Comparison of ENCODE assay signal across 1 cellular context in the genomic region with DNA sequence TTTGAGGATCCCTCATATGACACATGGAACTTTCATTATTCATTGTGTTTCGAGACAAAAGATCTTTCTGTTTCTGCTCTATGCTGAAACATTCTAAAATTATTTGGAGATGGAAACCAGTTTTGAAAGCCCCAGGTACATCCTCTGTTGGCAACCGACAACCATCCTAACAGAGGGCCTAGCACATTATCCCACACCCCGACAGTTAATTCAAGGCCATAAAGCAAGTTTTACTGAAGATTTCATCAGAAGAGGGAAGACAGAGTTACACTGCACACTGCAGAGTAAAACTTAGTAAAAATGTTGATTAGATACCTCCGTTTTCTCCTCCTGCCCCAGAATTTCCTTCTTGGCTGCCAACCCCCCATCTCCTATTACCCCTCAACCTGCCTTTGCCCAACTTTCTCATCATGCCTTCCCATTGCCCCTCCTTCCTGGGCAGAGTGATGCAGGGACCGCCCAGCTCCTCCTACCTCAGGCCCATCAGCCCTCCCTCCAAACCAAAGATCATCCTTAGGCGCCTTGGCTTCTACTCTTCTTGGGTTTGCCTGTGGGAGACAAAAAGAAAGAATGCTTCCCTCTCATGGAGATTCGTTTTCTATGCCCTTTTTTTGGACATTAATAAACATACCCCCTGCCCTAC.
TF ChIP-seq lines count a peak whose summit lies in the region.

No MANE protein-coding gene starts in this region.

TF ChIP-seq in K562, 482 proteins besides CTCF, POLR2A, EP300 and RAD21 (continued from another document):
- TF ChIP-seq, protein P1, sequence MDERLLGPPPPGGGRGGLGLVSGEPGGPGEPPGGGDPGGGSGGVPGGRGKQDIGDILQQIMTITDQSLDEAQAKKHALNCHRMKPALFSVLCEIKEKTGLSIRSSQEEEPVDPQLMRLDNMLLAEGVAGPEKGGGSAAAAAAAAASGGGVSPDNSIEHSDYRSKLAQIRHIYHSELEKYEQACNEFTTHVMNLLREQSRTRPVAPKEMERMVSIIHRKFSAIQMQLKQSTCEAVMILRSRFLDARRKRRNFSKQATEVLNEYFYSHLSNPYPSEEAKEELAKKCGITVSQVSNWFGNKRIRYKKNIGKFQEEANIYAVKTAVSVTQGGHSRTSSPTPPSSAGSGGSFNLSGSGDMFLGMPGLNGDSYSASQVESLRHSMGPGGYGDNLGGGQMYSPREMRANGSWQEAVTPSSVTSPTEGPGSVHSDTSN (CRISPR knock-in tag; IDR thresholded peaks at IDR 0.05; ENCODE audit: low read depth), result no peak
- TF ChIP-seq, protein P1 (tag; conservative IDR thresholded peaks at IDR 0.05; ENCODE audit: low read depth), result no peak
- TF ChIP-seq, protein P2, sequence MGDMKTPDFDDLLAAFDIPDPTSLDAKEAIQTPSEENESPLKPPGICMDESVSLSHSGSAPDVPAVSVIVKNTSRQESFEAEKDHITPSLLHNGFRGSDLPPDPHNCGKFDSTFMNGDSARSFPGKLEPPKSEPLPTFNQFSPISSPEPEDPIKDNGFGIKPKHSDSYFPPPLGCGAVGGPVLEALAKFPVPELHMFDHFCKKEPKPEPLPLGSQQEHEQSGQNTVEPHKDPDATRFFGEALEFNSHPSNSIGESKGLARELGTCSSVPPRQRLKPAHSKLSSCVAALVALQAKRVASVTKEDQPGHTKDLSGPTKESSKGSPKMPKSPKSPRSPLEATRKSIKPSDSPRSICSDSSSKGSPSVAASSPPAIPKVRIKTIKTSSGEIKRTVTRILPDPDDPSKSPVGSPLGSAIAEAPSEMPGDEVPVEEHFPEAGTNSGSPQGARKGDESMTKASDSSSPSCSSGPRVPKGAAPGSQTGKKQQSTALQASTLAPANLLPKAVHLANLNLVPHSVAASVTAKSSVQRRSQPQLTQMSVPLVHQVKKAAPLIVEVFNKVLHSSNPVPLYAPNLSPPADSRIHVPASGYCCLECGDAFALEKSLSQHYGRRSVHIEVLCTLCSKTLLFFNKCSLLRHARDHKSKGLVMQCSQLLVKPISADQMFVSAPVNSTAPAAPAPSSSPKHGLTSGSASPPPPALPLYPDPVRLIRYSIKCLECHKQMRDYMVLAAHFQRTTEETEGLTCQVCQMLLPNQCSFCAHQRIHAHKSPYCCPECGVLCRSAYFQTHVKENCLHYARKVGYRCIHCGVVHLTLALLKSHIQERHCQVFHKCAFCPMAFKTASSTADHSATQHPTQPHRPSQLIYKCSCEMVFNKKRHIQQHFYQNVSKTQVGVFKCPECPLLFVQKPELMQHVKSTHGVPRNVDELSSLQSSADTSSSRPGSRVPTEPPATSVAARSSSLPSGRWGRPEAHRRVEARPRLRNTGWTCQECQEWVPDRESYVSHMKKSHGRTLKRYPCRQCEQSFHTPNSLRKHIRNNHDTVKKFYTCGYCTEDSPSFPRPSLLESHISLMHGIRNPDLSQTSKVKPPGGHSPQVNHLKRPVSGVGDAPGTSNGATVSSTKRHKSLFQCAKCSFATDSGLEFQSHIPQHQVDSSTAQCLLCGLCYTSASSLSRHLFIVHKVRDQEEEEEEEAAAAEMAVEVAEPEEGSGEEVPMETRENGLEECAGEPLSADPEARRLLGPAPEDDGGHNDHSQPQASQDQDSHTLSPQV (IDR thresholded peaks at IDR 0.05), result peak; percentile 49; the same call in 1 of the 2 replicates
- TF ChIP-seq EHMT2 (IDR thresholded peaks at IDR 0.05) (peak; percentile 40; the same call in 1 of the 2 replicates), ZNF133 (CRISPR knock-in tag; IDR thresholded peaks at IDR 0.05) (no peak), ZBTB17 (CRISPR knock-in tag; IDR thresholded peaks at IDR 0.05) (no peak), TFAM (CRISPR knock-in tag; conservative IDR thresholded peaks at IDR 0.05) (no peak), C11orf30 (IDR thresholded peaks at IDR 0.05; ENCODE audit: low read depth) (no peak), SMAD3 (CRISPR knock-in tag; conservative IDR thresholded peaks at IDR 0.05) (no peak), ZNF24 (IDR thresholded peaks at IDR 0.05) (no peak), DPF2 (IDR thresholded peaks at IDR 0.05) (0 out of 2 replicates have a peak, but pooled peaks have one; percentile 28), DACH1 (IDR thresholded peaks at IDR 0.05; ENCODE audit: partially characterized antibody) (no peak), NFE2 (IDR thresholded peaks at IDR 0.05; ENCODE audit: low read depth) (no peak), KLF6 (CRISPR knock-in tag; IDR thresholded peaks at IDR 0.05; ENCODE audit: borderline replicate concordance) (no peak), JUN (IDR thresholded peaks at IDR 0.05; ENCODE audit: borderline replicate concordance, low read depth, low read length) (no peak), JUN (CRISPR knock-in tag; IDR thresholded peaks at IDR 0.05; ENCODE audit: borderline replicate concordance) (no peak), GATA2 (CRISPR knock-in tag; IDR thresholded peaks at IDR 0.05) (no peak), ZNF57 (CRISPR knock-in tag; IDR thresholded peaks at IDR 0.05) (no peak), HIVEP1 (CRISPR knock-in tag; IDR thresholded peaks at IDR 0.05) (no peak), XRCC4 (IDR thresholded peaks at IDR 0.05; ENCODE audit: extremely low read depth, insufficient read depth, insufficient read length) (no peak), MXI1 (IDR thresholded peaks at IDR 0.05; ENCODE audit: low read depth, low read length) (no peak), ARID2 (IDR thresholded peaks at IDR 0.05) (no peak), MAFF (IDR thresholded peaks at IDR 0.05; ENCODE audit: low read length) (no peak), TAF1 (IDR thresholded peaks at IDR 0.05; ENCODE audit: control insufficient read depth, extremely low read depth, insufficient read depth, low read length, severe bottlenecking) (no peak)
- TF ChIP-seq, protein P3, sequence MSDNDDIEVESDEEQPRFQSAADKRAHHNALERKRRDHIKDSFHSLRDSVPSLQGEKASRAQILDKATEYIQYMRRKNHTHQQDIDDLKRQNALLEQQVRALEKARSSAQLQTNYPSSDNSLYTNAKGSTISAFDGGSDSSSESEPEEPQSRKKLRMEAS (CRISPR knock-in tag; IDR thresholded peaks at IDR 0.05), result no peak
- TF ChIP-seq, protein P4, sequence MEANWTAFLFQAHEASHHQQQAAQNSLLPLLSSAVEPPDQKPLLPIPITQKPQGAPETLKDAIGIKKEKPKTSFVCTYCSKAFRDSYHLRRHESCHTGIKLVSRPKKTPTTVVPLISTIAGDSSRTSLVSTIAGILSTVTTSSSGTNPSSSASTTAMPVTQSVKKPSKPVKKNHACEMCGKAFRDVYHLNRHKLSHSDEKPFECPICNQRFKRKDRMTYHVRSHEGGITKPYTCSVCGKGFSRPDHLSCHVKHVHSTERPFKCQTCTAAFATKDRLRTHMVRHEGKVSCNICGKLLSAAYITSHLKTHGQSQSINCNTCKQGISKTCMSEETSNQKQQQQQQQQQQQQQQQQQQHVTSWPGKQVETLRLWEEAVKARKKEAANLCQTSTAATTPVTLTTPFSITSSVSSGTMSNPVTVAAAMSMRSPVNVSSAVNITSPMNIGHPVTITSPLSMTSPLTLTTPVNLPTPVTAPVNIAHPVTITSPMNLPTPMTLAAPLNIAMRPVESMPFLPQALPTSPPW (CRISPR knock-in tag; IDR thresholded peaks at IDR 0.05), result no peak
- TF ChIP-seq, protein P5, sequence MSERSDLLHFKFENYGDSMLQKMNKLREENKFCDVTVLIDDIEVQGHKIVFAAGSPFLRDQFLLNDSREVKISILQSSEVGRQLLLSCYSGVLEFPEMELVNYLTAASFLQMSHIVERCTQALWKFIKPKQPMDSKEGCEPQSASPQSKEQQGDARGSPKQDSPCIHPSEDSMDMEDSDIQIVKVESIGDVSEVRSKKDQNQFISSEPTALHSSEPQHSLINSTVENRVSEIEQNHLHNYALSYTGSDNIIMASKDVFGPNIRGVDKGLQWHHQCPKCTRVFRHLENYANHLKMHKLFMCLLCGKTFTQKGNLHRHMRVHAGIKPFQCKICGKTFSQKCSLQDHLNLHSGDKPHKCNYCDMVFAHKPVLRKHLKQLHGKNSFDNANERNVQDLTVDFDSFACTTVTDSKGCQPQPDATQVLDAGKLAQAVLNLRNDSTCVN (CRISPR knock-in tag; IDR thresholded peaks at IDR 0.05), result peak; percentile 29; the same call in 1 of the 2 replicates
- TF ChIP-seq, protein P6, sequence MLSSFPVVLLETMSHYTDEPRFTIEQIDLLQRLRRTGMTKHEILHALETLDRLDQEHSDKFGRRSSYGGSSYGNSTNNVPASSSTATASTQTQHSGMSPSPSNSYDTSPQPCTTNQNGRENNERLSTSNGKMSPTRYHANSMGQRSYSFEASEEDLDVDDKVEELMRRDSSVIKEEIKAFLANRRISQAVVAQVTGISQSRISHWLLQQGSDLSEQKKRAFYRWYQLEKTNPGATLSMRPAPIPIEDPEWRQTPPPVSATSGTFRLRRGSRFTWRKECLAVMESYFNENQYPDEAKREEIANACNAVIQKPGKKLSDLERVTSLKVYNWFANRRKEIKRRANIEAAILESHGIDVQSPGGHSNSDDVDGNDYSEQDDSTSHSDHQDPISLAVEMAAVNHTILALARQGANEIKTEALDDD (IDR thresholded peaks at IDR 0.05), result no peak
